ENCODE assay signal across 8 cellular contexts in the genomic region with DNA sequence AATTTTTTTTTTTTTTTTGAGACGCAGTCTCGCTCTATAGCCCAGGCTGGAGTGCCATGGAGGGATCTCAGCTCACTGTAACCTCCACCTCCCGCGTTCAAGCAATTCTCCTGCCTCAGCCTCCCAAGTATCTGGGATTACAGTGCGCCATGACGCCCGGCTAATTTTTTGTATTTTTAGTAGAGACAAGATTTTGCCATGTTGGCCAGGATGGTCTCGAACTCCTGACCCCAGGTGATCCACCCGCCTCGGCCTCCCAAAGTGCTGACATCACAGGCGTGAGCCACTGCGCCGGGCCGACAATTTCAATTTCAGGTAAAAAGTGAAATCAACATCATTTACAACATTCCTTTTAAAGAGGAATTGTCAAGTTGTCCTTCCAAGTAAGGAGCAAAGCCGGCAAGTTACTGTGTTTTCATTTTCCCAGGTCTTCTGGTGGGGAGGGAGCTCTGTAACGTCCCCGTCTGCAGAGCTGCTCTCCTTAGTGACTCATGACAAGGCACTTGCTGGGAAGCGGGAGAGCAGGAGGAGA. TPM values are rescaled to one million over a fixed set of nuclear protein-coding genes. Genes with fewer than 3 reads are reported as not detected.
DNase-seq lines count a peak whose midpoint lies in the region; ATAC-seq and TF ChIP-seq lines count a peak whose summit lies in the region.

No MANE protein-coding gene starts in this region.

- no peak overlapping the region for H3K27ac ChIP-seq in ectodermal cell (ENCODE audit: insufficient read depth, low read depth, low read length, poor library complexity, severe bottlenecking)

- peaks cover 13% of the 10 kb centered on the region for H3K36me3 Mint-ChIP-seq in nephron progenitor cell (ENCODE audit: low read depth)

- peak overlapping the region; percentile 94 for H3K4me3 Mint-ChIP-seq in nephron progenitor cell

- no peaks in the 10 kb centered on the region for H3K27me3 ChIP-seq in NT2/D1 (ENCODE audit: insufficient read depth, insufficient read length)
- no peaks in the 10 kb centered on the region for H3K27me3 ChIP-seq in ectodermal cell (ENCODE audit: control insufficient read depth, insufficient read depth, low read length, poor library complexity, severe bottlenecking)

- 33 to 37% methylated on average over 18 of the region's 18 CpGs for WGBS in ectodermal cell, 2 experiments

- ATAC-seq in GM19328 (IDR thresholded peaks at IDR 0.05; ENCODE audit: unreplicated experiment), result no peak

- H3K9ac ChIP-seq in NT2/D1 (ENCODE audit: insufficient read length, low read depth), result peak overlapping the region; percentile 94

- DNase-seq in DMS53 (lab: John Stamatoyannopoulos, UW), result peak; percentile 78
- no peak for DNase-seq in DMS53 treated with DMSO at 0.1 percent for 48 hours (lab: John Stamatoyannopoulos, UW; ENCODE audit: unreplicated experiment)
- DNase-seq in NT2/D1 (ENCODE audit: low read depth, low spot score), result no peak
- DNase-seq in nephron progenitor cell, result no peak
- DNase-seq in putamen (ENCODE audit: low spot score), result no peak
- no peak for DNase-seq in AG20443 (ENCODE audit: low spot score)

- H3K36me3 ChIP-seq in NT2/D1 (ENCODE audit: insufficient read depth, insufficient read length, low read length), result peaks cover 26% of the 10 kb centered on the region
- no peaks in the 10 kb centered on the region for H3K36me3 ChIP-seq in ectodermal cell (ENCODE audit: control insufficient read depth, insufficient read depth, low read length)

- H3K27me3 Mint-ChIP-seq in nephron progenitor cell (ENCODE audit: low read depth, poor library complexity), result peaks cover 3% of the 10 kb centered on the region

- H3K4me3 ChIP-seq in NT2/D1 (ENCODE audit: insufficient read length, low read depth) (peak overlapping the region; percentile 93), ectodermal cell (ENCODE audit: insufficient read depth, low read depth, low read length) (peak overlapping the region; percentile 97)

- H3K9me3 ChIP-seq in NT2/D1 (ENCODE audit: insufficient read depth, low read length) (no peaks in the 10 kb centered on the region), ectodermal cell (ENCODE audit: control insufficient read depth, low read length) (no peaks in the 10 kb centered on the region)

- TF ChIP-seq CTCF in nephron progenitor cell (IDR thresholded peaks at IDR 0.05), result no peak

- H3K4me1 Mint-ChIP-seq in nephron progenitor cell, result peaks cover 31% of the 10 kb centered on the region

- H3K27ac Mint-ChIP-seq in nephron progenitor cell, result peak overlapping the region; percentile 93

- H3K4me1 ChIP-seq in NT2/D1 (ENCODE audit: insufficient read depth, insufficient read length) (peaks cover 4% of the 10 kb centered on the region), ectodermal cell (ENCODE audit: control insufficient read depth, insufficient read depth, low read length) (peaks cover 7% of the 10 kb centered on the region)

- no peaks in the 10 kb centered on the region for H3K9me3 Mint-ChIP-seq in nephron progenitor cell

RNA-seq across cellular contexts. Expression of gene NPLOC4, which starts 0.9 kb away (rescaled TPM):
- 75.5 TPM for polyA plus RNA-seq in ectodermal cell (2013, experiment 1 of 4)
- polyA plus RNA-seq in ectodermal cell (2013, experiment 2 of 4), result 84.4 TPM
- 51.4 TPM for polyA plus RNA-seq in ectodermal cell (2013, experiment 3 of 4)
- 57.5 TPM for polyA plus RNA-seq in ectodermal cell (2013, experiment 4 of 4)

RNA-seq across cellular contexts. Expression of gene TSPAN10, which starts 1.0 kb away (rescaled TPM):
- 3.7 TPM for polyA plus RNA-seq in ectodermal cell (2013, experiment 1 of 4)
- 4.8 TPM for polyA plus RNA-seq in ectodermal cell (2013, experiment 2 of 4)
- polyA plus RNA-seq in ectodermal cell (2013, experiment 3 of 4), result 3.7 TPM
- polyA plus RNA-seq in ectodermal cell (2013, experiment 4 of 4), result 4.3 TPM

RNA-seq across cellular contexts. Expression of gene PDE6G, which starts 20.3 kb away (rescaled TPM):
- 1.1 TPM for polyA plus RNA-seq in ectodermal cell (2013, experiment 1 of 4)
- polyA plus RNA-seq in ectodermal cell (2013, experiment 2 of 4), result not detected
- not detected for polyA plus RNA-seq in ectodermal cell (2013, experiment 3 of 4)
- not detected for polyA plus RNA-seq in ectodermal cell (2013, experiment 4 of 4)

RNA-seq across cellular contexts. Expression of gene OXLD1, which starts 30.4 kb away (rescaled TPM):
- polyA plus RNA-seq in ectodermal cell (2013, experiment 1 of 4), result 27.3 TPM
- polyA plus RNA-seq in ectodermal cell (2013, experiment 2 of 4), result 23.2 TPM
- 26.6 TPM for polyA plus RNA-seq in ectodermal cell (2013, experiment 3 of 4)
- polyA plus RNA-seq in ectodermal cell (2013, experiment 4 of 4), result 37.0 TPM

RNA-seq across cellular contexts. Expression of gene CCDC137, which starts 30.5 kb away (rescaled TPM):
- polyA plus RNA-seq in ectodermal cell (2013, experiment 1 of 4), result 39.7 TPM
- polyA plus RNA-seq in ectodermal cell (2013, experiment 2 of 4), result 34.3 TPM
- 30.9 TPM for polyA plus RNA-seq in ectodermal cell (2013, experiment 3 of 4)
- 32.6 TPM for polyA plus RNA-seq in ectodermal cell (2013, experiment 4 of 4)
